ENCODE assay signal across 19 cellular contexts in the genomic region with DNA sequence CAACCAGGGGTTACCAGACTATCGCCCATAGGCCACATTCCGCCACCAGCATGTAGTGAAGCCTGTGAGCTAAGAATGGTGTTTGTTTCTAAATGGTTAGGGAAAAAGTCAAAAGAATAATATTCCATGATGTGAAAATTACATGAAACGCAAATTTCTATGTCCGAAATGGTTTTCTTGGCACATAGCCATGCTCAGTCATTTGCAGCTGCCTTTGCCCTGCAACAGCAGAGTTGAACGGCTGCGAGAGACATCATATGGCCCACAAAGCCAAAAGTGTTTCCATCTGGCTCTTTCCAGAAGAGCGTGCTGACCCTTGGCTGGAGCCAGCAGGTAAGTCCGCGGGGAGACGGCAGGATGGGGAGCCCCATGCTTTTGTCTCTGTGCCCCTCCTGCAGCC.
A peak's percentile ranks its signal among the peaks of the same experiment; 100 is the strongest.
DNase-seq lines count a peak whose midpoint lies in the region; ATAC-seq lines count a peak whose summit lies in the region.
"Had no signal": no experiment of that assay in that cellular context is flagged by ENCODE, and none has a peak within 500 bp of the region (broad histone marks: within the 10 kb centered on the region; RNA-seq: fewer than 3 reads in every experiment).

No MANE protein-coding gene starts in this region.

- peak; percentile 7 for DNase-seq in DMS 273 (lab: John Stamatoyannopoulos, UW; ENCODE audit: unreplicated experiment)
- DNase-seq in DMS 273 treated with DMSO at 0.1 percent for 48 hours (lab: John Stamatoyannopoulos, UW): no peak
- DNase-seq in NCI-H69 (lab: John Stamatoyannopoulos, UW): peak; percentile 58
- peak; percentile 29 for DNase-seq in inferior parietal cortex (ENCODE audit: extremely low spot score)
- peak in 7 of 49 donors; percentile 6 to 41 (median 22) for DNase-seq in substantia nigra (lab: John Stamatoyannopoulos, UW)
- DNase-seq in NCI-H1436 treated with DMSO at 0.1 percent for 48 hours (lab: John Stamatoyannopoulos, UW): no peak
- DNase-seq in NCI-H128 (lab: John Stamatoyannopoulos, UW; ENCODE audit: unreplicated experiment): no peak
- DNase-seq: COR-L47; DMS79; GM23248; NCI-H187; NCI-H2171 treated with DMSO at 0.1 percent for 48 hours; NCI-H524 treated with DMSO at 0.1 percent for 48 hours; NK-92 treated with Interleukin-12 subunit alpha and Interleukin-12 subunit beta, amount 100 ng/mL, for 24 hours; PC-3 had no signal

- ATAC-seq in GM18519 (IDR thresholded peaks at IDR 0.05; ENCODE audit: low FRiP score, unreplicated experiment): no peak
- ATAC-seq: GM12878, PC-3 had no signal

- peak overlapping the region; percentile 77 for H3K27ac ChIP-seq in substantia nigra (ENCODE audit: low read depth, low read length, poor library complexity, severe bottlenecking)
- H3K27ac ChIP-seq: 22Rv1; BLaER1 treated with 17β-estradiol and CSF1 and Interleukin-3, amounts not matched to agents 10 nM and 100 nM; GM23248 had no signal

Comparison
In these comparisons a context has a peak if more than half of its experiments do, and no peak if none do; other contexts are left out.
1. DNase-seq: peak in DMS 273 (single experiment), NCI-H69 (single experiment) and inferior parietal cortex (single experiment); none in DMS 273 treated with DMSO at 0.1 percent for 48 hours (single experiment), NCI-H1436 treated with DMSO at 0.1 percent for 48 hours (single experiment) and NCI-H128 (single experiment).